1 cellular context compared by ENCODE assay signal in genomic region chr17:42577532-42578281, GRCh38.
TF ChIP-seq lines count a peak whose summit lies in the region.

A gene with protein sequence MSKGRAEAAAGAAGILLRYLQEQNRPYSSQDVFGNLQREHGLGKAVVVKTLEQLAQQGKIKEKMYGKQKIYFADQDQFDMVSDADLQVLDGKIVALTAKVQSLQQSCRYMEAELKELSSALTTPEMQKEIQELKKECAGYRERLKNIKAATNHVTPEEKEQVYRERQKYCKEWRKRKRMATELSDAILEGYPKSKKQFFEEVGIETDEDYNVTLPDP (minus strand): TSS chr17:42577729. CDS start chr17:42577686, 43 bp downstream.

TF ChIP-seq in A549, 52 proteins besides CTCF, POLR2A, EP300 and RAD21 (continued from another document):
- TF ChIP-seq, protein P1, sequence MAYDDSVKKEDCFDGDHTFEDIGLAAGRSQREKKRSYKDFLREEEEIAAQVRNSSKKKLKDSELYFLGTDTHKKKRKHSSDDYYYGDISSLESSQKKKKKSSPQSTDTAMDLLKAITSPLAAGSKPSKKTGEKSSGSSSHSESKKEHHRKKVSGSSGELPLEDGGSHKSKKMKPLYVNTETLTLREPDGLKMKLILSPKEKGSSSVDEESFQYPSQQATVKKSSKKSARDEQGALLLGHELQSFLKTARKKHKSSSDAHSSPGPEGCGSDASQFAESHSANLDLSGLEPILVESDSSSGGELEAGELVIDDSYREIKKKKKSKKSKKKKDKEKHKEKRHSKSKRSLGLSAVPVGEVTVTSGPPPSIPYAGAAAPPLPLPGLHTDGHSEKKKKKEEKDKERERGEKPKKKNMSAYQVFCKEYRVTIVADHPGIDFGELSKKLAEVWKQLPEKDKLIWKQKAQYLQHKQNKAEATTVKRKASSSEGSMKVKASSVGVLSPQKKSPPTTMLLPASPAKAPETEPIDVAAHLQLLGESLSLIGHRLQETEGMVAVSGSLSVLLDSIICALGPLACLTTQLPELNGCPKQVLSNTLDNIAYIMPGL (CRISPR knock-in tag; IDR thresholded peaks at IDR 0.05; ENCODE audit: borderline replicate concordance) = peak; percentile 76; the same call in 1 of the 2 replicates
- TF ChIP-seq JUN (IDR thresholded peaks at IDR 0.05) = peak; percentile 80 to 89
